ENCODE assay signal across 8 cellular contexts in the genomic region with DNA sequence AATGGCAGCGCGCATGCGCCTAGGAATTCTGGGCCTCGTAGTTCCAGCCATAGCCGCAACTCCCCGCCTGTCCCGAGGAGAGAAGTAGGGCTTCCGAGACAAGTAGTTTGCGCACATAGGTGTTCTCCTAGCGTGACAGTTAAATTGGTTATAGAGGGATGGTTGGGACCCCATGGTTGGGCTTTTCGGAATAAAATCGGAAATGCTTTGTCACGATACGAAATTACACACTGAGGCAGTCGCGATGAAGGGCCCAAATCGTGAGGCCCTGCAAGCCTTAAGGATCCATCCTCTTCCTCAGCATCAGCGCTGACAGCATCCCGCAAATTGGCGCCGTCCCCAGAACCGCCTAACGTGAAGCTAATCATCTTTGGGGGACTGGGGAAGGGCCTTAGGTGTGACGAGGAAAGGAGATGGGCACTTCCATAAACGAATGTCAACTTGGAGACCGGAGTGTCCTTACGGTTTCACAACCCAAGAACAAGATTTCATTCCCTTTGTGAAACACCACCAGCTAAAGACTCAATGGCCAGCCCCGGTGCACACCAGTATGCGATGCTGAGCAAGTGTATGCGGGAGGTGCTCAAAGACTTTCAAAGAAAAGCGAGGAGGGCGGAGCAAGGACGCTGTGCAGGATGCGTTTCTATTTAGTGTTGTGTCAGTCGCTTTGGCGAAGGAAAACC. TPM values are rescaled to one million over a fixed set of nuclear protein-coding genes. Genes with fewer than 3 reads are reported as not detected.
DNase-seq lines count a peak whose midpoint lies in the region; ATAC-seq and TF ChIP-seq lines count a peak whose summit lies in the region.

No MANE protein-coding gene starts in this region.

- peaks cover 32% of the 10 kb centered on the region for H3K4me1 Mint-ChIP-seq in chondrocyte (ENCODE audit: low read depth)

- H3K27me3 Mint-ChIP-seq in chondrocyte (ENCODE audit: low read depth): no peaks in the 10 kb centered on the region

- peak overlapping the region; percentile 85 for H3K27ac Mint-ChIP-seq in chondrocyte (ENCODE audit: unreplicated experiment)

- ATAC-seq in right lobe of liver (peak; percentile 1 to 9 (median 7)), GM18867 (IDR thresholded peaks at IDR 0.05; ENCODE audit: unreplicated experiment) (no peak)

- H3K9me3 Mint-ChIP-seq in chondrocyte (ENCODE audit: low read depth): no peaks in the 10 kb centered on the region

- H3K4me3 Mint-ChIP-seq in chondrocyte (ENCODE audit: unreplicated experiment): peak overlapping the region; percentile 91

- H3K27ac ChIP-seq in WERI-Rb-1 (no peak overlapping the region), right lobe of liver (no peak overlapping the region)

- H3K36me3 ChIP-seq in HAP-1 (replicated peaks): no peaks in the 10 kb centered on the region
- no peaks in the 10 kb centered on the region for H3K36me3 ChIP-seq in WERI-Rb-1
- no peaks in the 10 kb centered on the region for H3K36me3 ChIP-seq in right lobe of liver

- WGBS in right lobe of liver (ENCODE audit: insufficient coverage, low coverage, low lambda C conversion rate, missing lambda C conversion rate): 4% methylated on average over 27 of the region's 36 CpGs

- peak; percentile 56 for DNase-seq in Ammon's horn (ENCODE audit: low spot score)
- peak in 1 of 2 experiments; percentile 48 for DNase-seq in HAP-1 (ENCODE audit: low spot score in 2 of 2)
- peak; percentile 15 for DNase-seq in WERI-Rb-1
- DNase-seq in chondrocyte (ENCODE audit: low spot score): no peak
- DNase-seq in right lobe of liver: peak; percentile 42 to 61 (median 55)
- DNase-seq in stimulated activated CD8-positive, alpha-beta memory T cell treated with anti-CD3 and anti-CD28 coated beads, Interleukin-15, amount 100 ng/mL, for 1 hour (ENCODE audit: low read depth): peak; percentile 21
- DNase-seq in cortex of kidney (lab: John Stamatoyannopoulos, UW): no peak

- H3K4me3 ChIP-seq in HAP-1 (peak overlapping the region; percentile 87), WERI-Rb-1 (ENCODE audit: low read depth, low read length) (peak overlapping the region; percentile 86), right lobe of liver (peak overlapping the region; percentile 86 to 96 (median 96))

- in situ Hi-C loops in HAP-1 (cut with MboI; ENCODE audit: low sequenced_read_pairs): loop anchor here (5.0 kb wide), 1 partner anchor 174 kb away; no protein-coding TSS in a partner anchor

- intact Hi-C loops in right lobe of liver (cut with DNase I): loop anchor here (10.0 kb wide), 2 partner anchors 216 to 226 kb away; no protein-coding TSS in a partner anchor

- no peak for TF ChIP-seq POLR2A in right lobe of liver (IDR thresholded peaks at IDR 0.05)

- TF ChIP-seq CTCF in WERI-Rb-1 (IDR thresholded peaks at IDR 0.05; ENCODE audit: low read depth, low read length) (no peak), chondrocyte (IDR thresholded peaks at IDR 0.05) (no peak), right lobe of liver (IDR thresholded peaks at IDR 0.05) (peak in 1 of 4 donors; percentile 24)

- no peaks in the 10 kb centered on the region for H3K36me3 Mint-ChIP-seq in chondrocyte (ENCODE audit: low read depth)

- H3K27me3 ChIP-seq in HAP-1 (ENCODE audit: low read depth) (no peaks in the 10 kb centered on the region), WERI-Rb-1 (ENCODE audit: insufficient read depth, low read depth, severe bottlenecking) (no peaks in the 10 kb centered on the region), right lobe of liver (no peaks in the 10 kb centered on the region)

- H3K4me1 ChIP-seq in HAP-1 (peaks cover 12% of the 10 kb centered on the region), right lobe of liver (peaks cover 0 to 7% (median 0%) of the 10 kb centered on the region in 4 donors)

- H3K9me3 ChIP-seq in HAP-1 (no peaks in the 10 kb centered on the region), WERI-Rb-1 (ENCODE audit: severe bottlenecking) (no peaks in the 10 kb centered on the region), right lobe of liver (no peaks in the 10 kb centered on the region)

RNA-seq across cellular contexts. Expression of a gene that starts 0.6 kb away (rescaled TPM):
- 19.7 to 29.3 TPM (median 20.5 TPM) in 3 replicates for total RNA-seq in chondrocyte
- total RNA-seq in right lobe of liver: 1 to 10 TPM; 4.9 to 6.8 (median 5.5) TPM

Comparison
In these comparisons a context has a peak if more than half of its experiments do, and no peak if none do; other contexts are left out.
1. DNase-seq: peak in Ammon's horn (single experiment), WERI-Rb-1 (single experiment), right lobe of liver (3 of 3) and stimulated activated CD8-positive, alpha-beta memory T cell treated with anti-CD3 and anti-CD28 coated beads, Interleukin-15, amount 100 ng/mL, for 1 hour (single experiment); none in chondrocyte (single experiment) and cortex of kidney (single experiment).
2. Peak in every context shown above with its lines, with median percentiles within 50 percentile points of each other: H3K4me3 ChIP-seq.